ENCODE assay signal across 1 cellular context in genomic region chr10:35564276-35564982, GRCh38.
TF ChIP-seq lines count a peak whose summit lies in the region.

No MANE protein-coding gene starts in this region.

TF ChIP-seq in GM23338, 12 proteins besides CTCF, POLR2A, EP300 and RAD21 (continued from another document):
- TF ChIP-seq ZNF331 (CRISPR knock-in tag; IDR thresholded peaks at IDR 0.05; ENCODE audit: low read depth) (no peak), POLR2AphosphoS5 (IDR thresholded peaks at IDR 0.05; ENCODE audit: low read depth) (no peak), JUNB (IDR thresholded peaks at IDR 0.05; ENCODE audit: unreplicated experiment) (no peak)
